ENCODE assay signal across 22 cellular contexts in genomic region chr2:80393996-80394395, GRCh38.
"Had no signal": no experiment of that assay in that cellular context is flagged by ENCODE, and none has a peak within 500 bp of the region (broad histone marks: within the 10 kb centered on the region; RNA-seq: fewer than 3 reads in every experiment).

No MANE protein-coding gene starts in this region.

- ATAC-seq: left ventricle myocardium superior; lower lobe of right lung; natural killer cell; pancreas; right lobe of liver; stimulated activated naive CD8-positive, alpha-beta T cell treated with anti-CD3 and anti-CD28 coated beads, Interleukin-15, amount 100 ng/mL, for 72 hours; upper lobe of right lung had no signal

- H3K27ac ChIP-seq: dorsolateral prefrontal cortex, lower lobe of right lung, neutrophil, pancreas, right lobe of liver, suprapubic skin, transverse colon, upper lobe of right lung, uterus had no signal

- H3K27ac Mint-ChIP-seq: natural killer cell; progenitor cell of endocrine pancreas; stimulated activated naive CD8-positive, alpha-beta T cell treated with anti-CD3 and anti-CD28 coated beads, Interleukin-15, amount 100 ng/mL, for 72 hours had no signal

- H3K9me3 ChIP-seq: lower lobe of right lung, neutrophil, pancreas, right lobe of liver, transverse colon, upper lobe of right lung, uterus had no signal

- H3K4me3 ChIP-seq: dorsolateral prefrontal cortex, lower lobe of right lung, pancreas, right lobe of liver, smooth muscle cell, suprapubic skin, transverse colon, upper lobe of right lung, uterus had no signal

- H3K27me3 ChIP-seq: dorsolateral prefrontal cortex, neutrophil, pancreas, right lobe of liver, suprapubic skin, transverse colon, upper lobe of right lung, uterus had no signal

- H3K27me3 Mint-ChIP-seq: progenitor cell of endocrine pancreas; stimulated activated naive CD8-positive, alpha-beta T cell treated with anti-CD3 and anti-CD28 coated beads, Interleukin-15, amount 100 ng/mL, for 72 hours had no signal

- H3K36me3 ChIP-seq: lower lobe of right lung, neutrophil, pancreas, right lobe of liver, suprapubic skin, transverse colon, upper lobe of right lung, uterus had no signal

- H3K4me2 ChIP-seq: smooth muscle cell had no signal

- H3K4me3 Mint-ChIP-seq: natural killer cell; neural crest cell; stimulated activated naive CD8-positive, alpha-beta T cell treated with anti-CD3 and anti-CD28 coated beads, Interleukin-15, amount 100 ng/mL, for 72 hours had no signal

- H3K4me1 ChIP-seq: lower lobe of right lung, pancreas, right lobe of liver, suprapubic skin, transverse colon, upper lobe of right lung, uterus had no signal

- H3K4me1 Mint-ChIP-seq: natural killer cell; neural crest cell; stimulated activated naive CD8-positive, alpha-beta T cell treated with anti-CD3 and anti-CD28 coated beads, Interleukin-15, amount 100 ng/mL, for 72 hours had no signal

- DNase-seq: effector CD4-positive, alpha-beta T cell; head of caudate nucleus; left ventricle myocardium superior; lower lobe of right lung; natural killer cell; pancreas; right lobe of liver; stimulated activated CD4-positive, alpha-beta T cell treated with anti-CD3 and anti-CD28 coated beads, Interleukin-12 subunit alpha, Interleukin-12 subunit beta, amount 100 ng/mL, for 4 hours; stimulated activated CD4-positive, alpha-beta T cell treated with anti-CD3 and anti-CD28 coated beads, Interleukin-1b, Interleukin-23, amount 100 ng/mL, for 48 hours; stimulated activated CD4-positive, alpha-beta T cell treated with anti-CD3 and anti-CD28 coated beads, Interleukin-4, amount 100 ng/mL, for 1 hour; stimulated activated CD8-positive, alpha-beta memory T cell treated with anti-CD3 and anti-CD28 coated beads, Interleukin-4, amount 100 ng/mL, for 48 hours; stimulated activated naive CD4-positive, alpha-beta T cell; stimulated activated naive CD8-positive, alpha-beta T cell treated with anti-CD3 and anti-CD28 coated beads, Interleukin-15, amount 100 ng/mL, for 72 hours; transverse colon; upper lobe of right lung; uterus had no signal
